Comparison of ENCODE assay signal across 32 cellular contexts in genomic region chr10:18134509-18134908, GRCh38. TPM values are rescaled to one million over a fixed set of nuclear protein-coding genes. Genes with fewer than 3 reads are reported as not detected.
"Had no signal": no experiment of that assay in that cellular context is flagged by ENCODE, and none has a peak within 500 bp of the region (broad histone marks: within the 10 kb centered on the region; RNA-seq: fewer than 3 reads in every experiment).

No MANE protein-coding gene starts in this region.

- DNase-seq: activated CD4-positive, alpha-beta memory T cell treated with anti-CD3 and anti-CD28 coated beads for 36 hours; activated CD4-positive, alpha-beta T cell treated with anti-CD3 and anti-CD28 coated beads for 36 hours; activated CD4-positive, alpha-beta T cell treated with anti-CD3 and anti-CD28 coated beads, Interleukin-2, amount 10 ng/mL, durations not matched to agents 24 days and 14 days; activated CD4-positive, CD25-positive, alpha-beta regulatory T cell; activated CD4-positive, CD25-positive, alpha-beta regulatory T cell treated with anti-CD3 and anti-CD28 coated beads, Interleukin-2, amount 50 U/mL, for 72 hours; activated CD8-positive, alpha-beta memory T cell treated with anti-CD3 and anti-CD28 coated beads, Interleukin-2, amount 10 ng/mL, durations not matched to agents 7 days and 5 days; activated CD8-positive, alpha-beta memory T cell treated with anti-CD3 and anti-CD28 coated beads, Interleukin-2, amount 50 U/mL, for 4 hours; activated CD8-positive, alpha-beta T cell treated with anti-CD3 and anti-CD28 coated beads, Interleukin-2, amount 10 ng/mL, durations not matched to agents 7 days and 5 days; activated effector memory CD4-positive, alpha-beta T cell treated with anti-CD3 and anti-CD28 coated beads, Interleukin-2, amount 50 U/mL, for 16 hours; activated naive CD4-positive, alpha-beta T cell treated with anti-CD3 and anti-CD28 coated beads for 36 hours; activated naive CD8-positive, alpha-beta T cell treated with anti-CD3 and anti-CD28 coated beads for 36 hours; activated naive CD8-positive, alpha-beta T cell treated with anti-CD3 and anti-CD28 coated beads, Interleukin-2, amount 50 U/mL, for 24 hours; activated T-cell treated with anti-CD3 and anti-CD28 coated beads, Interleukin-2, amount 50 U/mL, for 1 hour; activated T-cell treated with anti-CD3 and anti-CD28 coated beads, Interleukin-2, amount 50 U/mL, for 48 hours; adrenal gland; amygdala; aorta; body of pancreas; central memory CD4-positive, alpha-beta T cell; cerebellar nuclear complex; colonic mucosa; effector CD8-positive, alpha-beta T cell; esophagus squamous epithelium; foreskin melanocyte; T-helper 2 cell had no signal

- FAIRE-seq: endometrium, endothelial cell of umbilical vein had no signal

- H3K36me3 ChIP-seq: adrenal gland, colonic mucosa, esophagus squamous epithelium, gastroesophageal sphincter had no signal

- H3K4me3 ChIP-seq: adrenal gland, body of pancreas, colonic mucosa, esophagus squamous epithelium, gastroesophageal sphincter had no signal

- ATAC-seq: activated CD4-positive, alpha-beta T cell treated with anti-CD3 and anti-CD28 coated beads for 36 hours; activated CD8-positive, alpha-beta memory T cell treated with anti-CD3 and anti-CD28 coated beads, Interleukin-2, amount 10 ng/mL, durations not matched to agents 7 days and 5 days; activated CD8-positive, alpha-beta T cell treated with anti-CD3 and anti-CD28 coated beads, Interleukin-2, amount 10 ng/mL, durations not matched to agents 7 days and 5 days; activated naive CD8-positive, alpha-beta T cell treated with anti-CD3 and anti-CD28 coated beads, Interleukin-2, amount 50 U/mL, for 24 hours; body of pancreas; gastroesophageal sphincter had no signal

- H3K27ac ChIP-seq: adrenal gland, body of pancreas, colonic mucosa, epithelial cell of prostate, esophagus squamous epithelium, gastroesophageal sphincter had no signal

- H3K27me3 ChIP-seq: body of pancreas, colonic mucosa, gastroesophageal sphincter had no signal

- H3K4me1 ChIP-seq: adrenal gland, colonic mucosa had no signal

- H3K9me3 ChIP-seq: adrenal gland, body of pancreas, colonic mucosa, esophagus squamous epithelium, gastroesophageal sphincter had no signal

RNA-seq across cellular contexts. Expression of gene CACNB2, which starts 5.7 kb away (rescaled TPM):
- total RNA-seq: activated CD4-positive, alpha-beta memory T cell treated with anti-CD3 and anti-CD28 coated beads for 36 hours; activated CD4-positive, alpha-beta T cell treated with anti-CD3 and anti-CD28 coated beads for 36 hours; activated CD4-positive, alpha-beta T cell treated with anti-CD3 and anti-CD28 coated beads, Interleukin-2, amount 10 ng/mL, durations not matched to agents 24 days and 14 days; activated CD8-positive, alpha-beta memory T cell treated with anti-CD3 and anti-CD28 coated beads for 36 hours; activated CD8-positive, alpha-beta memory T cell treated with anti-CD3 and anti-CD28 coated beads, Interleukin-2, amount 10 ng/mL, durations not matched to agents 7 days and 5 days; activated CD8-positive, alpha-beta T cell treated with anti-CD3 and anti-CD28 coated beads, Interleukin-2, amount 10 ng/mL, durations not matched to agents 7 days and 5 days; activated naive CD4-positive, alpha-beta T cell treated with anti-CD3 and anti-CD28 coated beads for 36 hours; activated naive CD8-positive, alpha-beta T cell treated with anti-CD3 and anti-CD28 coated beads for 36 hours; endothelial cell of umbilical vein; glomerular endothelial cell; T-helper 1 cell treated with Interleukin-12 subunit alpha and Interleukin-12 subunit beta and Interleukin-4 antibody, amounts not matched to agents 30 ng/mL and 1 ng/mL, for 36 hours had no signal
- polyA plus RNA-seq: endothelial cell of umbilical vein had no signal
